Comparison of ENCODE assay signal across 9 cellular contexts in genomic region chr14:61553730-61554641, GRCh38.
DNase-seq lines count a peak whose midpoint lies in the region; ATAC-seq and TF ChIP-seq lines count a peak whose summit lies in the region.
"Had no signal": no experiment of that assay in that cellular context is flagged by ENCODE, and none has a peak within 500 bp of the region (broad histone marks: within the 10 kb centered on the region; RNA-seq: fewer than 3 reads in every experiment).

No MANE protein-coding gene starts in this region.

- no peak overlapping the region for H3K27ac ChIP-seq in CD4-positive, CD25-positive, alpha-beta regulatory T cell (ENCODE audit: insufficient read depth, low read length, poor library complexity, severe bottlenecking)
- no peak overlapping the region for H3K27ac ChIP-seq in WERI-Rb-1

- TF ChIP-seq CTCF in cardiac fibroblast (IDR thresholded peaks at IDR 0.05; ENCODE audit: low read depth, low read length) = no peak
- TF ChIP-seq CTCF in WERI-Rb-1 (IDR thresholded peaks at IDR 0.05; ENCODE audit: low read depth, low read length) = no peak

- H3K9me3 Mint-ChIP-seq in CD4-positive, CD25-positive, alpha-beta regulatory T cell = peaks cover 0 to 2% (median 0%) of the 10 kb centered on the region in 7 donors
- H3K9me3 Mint-ChIP-seq in natural killer cell treated with Interleukin-12 subunit alpha and Interleukin-12 subunit beta and Interleukin-15 and Interleukin-18, amount 100 ng/mL, for 72 hours = peaks cover 3% of the 10 kb centered on the region

- no peak overlapping the region for H3K4me3 ChIP-seq in CD4-positive, CD25-positive, alpha-beta regulatory T cell (ENCODE audit: low read depth, low read length)
- no peak overlapping the region for H3K4me3 ChIP-seq in cardiac fibroblast (replicated peaks in 1 of 2; ENCODE audit: low read depth in 2 of 2, low read length in 2 of 2)
- no peak overlapping the region for H3K4me3 ChIP-seq in H7 (ENCODE audit: insufficient read depth, low read depth, low read length)
- H3K4me3 ChIP-seq in WERI-Rb-1 (ENCODE audit: low read depth, low read length) = no peak overlapping the region

- H3K27me3 Mint-ChIP-seq in CD4-positive, CD25-positive, alpha-beta regulatory T cell = no peaks in the 10 kb centered on the region
- H3K27me3 Mint-ChIP-seq in natural killer cell treated with Interleukin-12 subunit alpha and Interleukin-12 subunit beta and Interleukin-15 and Interleukin-18, amount 100 ng/mL, for 72 hours = no peaks in the 10 kb centered on the region

- no peak for DNase-seq in CD4-positive, CD25-positive, alpha-beta regulatory T cell
- DNase-seq in MV-4-11 (lab: John Stamatoyannopoulos, UW) = peak; percentile 46
- DNase-seq in cardiac fibroblast (ENCODE audit: low read depth in 2 of 2) = peak; percentile 95 to 99
- peak; percentile 61 for DNase-seq in natural killer cell treated with Interleukin-12 subunit alpha and Interleukin-12 subunit beta and Interleukin-15 and Interleukin-18, amount 100 ng/mL, for 72 hours (ENCODE audit: low spot score)
- DNase-seq in iPS-NIHi11 (ENCODE audit: low spot score) = no peak
- DNase-seq in putamen (ENCODE audit: low spot score) = no peak
- DNase-seq in H7 = no peak
- DNase-seq in WERI-Rb-1 = no peak
- DNase-seq: NCI-H187 had no signal

- H3K4me1 ChIP-seq in CD4-positive, CD25-positive, alpha-beta regulatory T cell (ENCODE audit: control insufficient read depth, insufficient read depth, low read length, poor library complexity, severe bottlenecking) = peaks cover 8% of the 10 kb centered on the region

- ATAC-seq in CD4-positive, CD25-positive, alpha-beta regulatory T cell (ENCODE audit: low read depth in 2 of 2) = no peak
- ATAC-seq in natural killer cell treated with Interleukin-12 subunit alpha and Interleukin-12 subunit beta and Interleukin-15 and Interleukin-18, amount 100 ng/mL, for 72 hours = peak in 1 of 2 donors; percentile 39

- H3K36me3 ChIP-seq in CD4-positive, CD25-positive, alpha-beta regulatory T cell (ENCODE audit: control insufficient read depth, insufficient read depth, low read length) = peaks cover 34% of the 10 kb centered on the region
- H3K36me3 ChIP-seq in H7 (replicated peaks; ENCODE audit: control insufficient read depth, insufficient read depth, low read length) (no peaks in the 10 kb centered on the region), WERI-Rb-1 (no peaks in the 10 kb centered on the region)

- H3K27me3 ChIP-seq in CD4-positive, CD25-positive, alpha-beta regulatory T cell (ENCODE audit: control insufficient read depth, insufficient read depth, low read length) = no peaks in the 10 kb centered on the region
- H3K27me3 ChIP-seq in H7 (ENCODE audit: control insufficient read depth, insufficient read depth, low read length) = no peaks in the 10 kb centered on the region
- no peaks in the 10 kb centered on the region for H3K27me3 ChIP-seq in WERI-Rb-1 (ENCODE audit: insufficient read depth, low read depth, severe bottlenecking)

- H3K27ac Mint-ChIP-seq in CD4-positive, CD25-positive, alpha-beta regulatory T cell = peak overlapping the region; percentile 73 to 85 (median 76)
- H3K27ac Mint-ChIP-seq in natural killer cell treated with Interleukin-12 subunit alpha and Interleukin-12 subunit beta and Interleukin-15 and Interleukin-18, amount 100 ng/mL, for 72 hours = peak overlapping the region; percentile 99 to 100

- H3K4me1 Mint-ChIP-seq in CD4-positive, CD25-positive, alpha-beta regulatory T cell = peaks cover 21 to 45% (median 32%) of the 10 kb centered on the region in 4 donors
- H3K4me1 Mint-ChIP-seq in natural killer cell treated with Interleukin-12 subunit alpha and Interleukin-12 subunit beta and Interleukin-15 and Interleukin-18, amount 100 ng/mL, for 72 hours (ENCODE audit: low read depth in 2 of 2) = peaks cover 79 to 83% of the 10 kb centered on the region in 2 donors

- H3K9me3 ChIP-seq in CD4-positive, CD25-positive, alpha-beta regulatory T cell (ENCODE audit: control insufficient read depth in 2 of 2, low read length in 2 of 2) = no peaks in the 10 kb centered on the region
- no peaks in the 10 kb centered on the region for H3K9me3 ChIP-seq in WERI-Rb-1 (ENCODE audit: severe bottlenecking)

- peak overlapping the region in 3 of 4 donors; percentile 13 to 34 (median 29) for H3K4me3 Mint-ChIP-seq in CD4-positive, CD25-positive, alpha-beta regulatory T cell
- peak overlapping the region; percentile 78 for H3K4me3 Mint-ChIP-seq in natural killer cell treated with Interleukin-12 subunit alpha and Interleukin-12 subunit beta and Interleukin-15 and Interleukin-18, amount 100 ng/mL, for 72 hours

- H3K36me3 Mint-ChIP-seq in CD4-positive, CD25-positive, alpha-beta regulatory T cell = peaks cover 42% of the 10 kb centered on the region
- H3K36me3 Mint-ChIP-seq in natural killer cell treated with Interleukin-12 subunit alpha and Interleukin-12 subunit beta and Interleukin-15 and Interleukin-18, amount 100 ng/mL, for 72 hours = peaks cover 36% of the 10 kb centered on the region

Comparison
In these comparisons a context has a peak if more than half of its experiments do, and no peak if none do; other contexts are left out.
1. DNase-seq: peak in MV-4-11 (single experiment), cardiac fibroblast (2 of 2) and natural killer cell treated with Interleukin-12 subunit alpha and Interleukin-12 subunit beta and Interleukin-15 and Interleukin-18, amount 100 ng/mL, for 72 hours (single experiment); none in CD4-positive, CD25-positive, alpha-beta regulatory T cell (0 of 3), iPS-NIHi11 (single experiment), putamen (single experiment), H7 (single experiment) and WERI-Rb-1 (single experiment).